Comparison of ENCODE assay signal across 1 cellular context in the genomic region with DNA sequence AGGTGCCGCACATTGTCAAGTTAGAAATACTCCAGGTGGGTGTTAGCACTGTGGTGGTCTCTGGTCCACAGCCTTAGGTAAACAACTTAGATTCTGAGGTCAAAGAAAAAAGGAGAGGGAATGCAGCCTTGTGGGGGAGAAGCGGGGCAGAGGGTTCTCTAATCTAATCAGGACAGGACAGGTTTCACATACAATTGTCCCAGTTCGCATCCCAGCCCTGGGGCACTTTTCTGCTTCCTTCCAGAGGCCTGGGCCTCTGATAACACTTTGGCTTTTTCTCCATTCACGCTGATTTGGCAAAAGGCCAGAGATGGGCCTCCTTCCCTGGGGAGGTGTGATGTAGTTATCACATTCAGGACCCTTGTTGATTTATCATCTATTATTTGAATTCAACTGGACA.
TF ChIP-seq lines count a peak whose summit lies in the region.

No MANE protein-coding gene starts in this region.

TF ChIP-seq in K562, 482 proteins besides CTCF, POLR2A, EP300 and RAD21 (continued from another document and continues in another):
- no peak for TF ChIP-seq MYBL2 (IDR thresholded peaks at IDR 0.05; ENCODE audit: low read depth)
- TF ChIP-seq MYBL2 (CRISPR knock-in tag; IDR thresholded peaks at IDR 0.05; ENCODE audit: borderline replicate concordance) = no peak
- TF ChIP-seq, protein P1, sequence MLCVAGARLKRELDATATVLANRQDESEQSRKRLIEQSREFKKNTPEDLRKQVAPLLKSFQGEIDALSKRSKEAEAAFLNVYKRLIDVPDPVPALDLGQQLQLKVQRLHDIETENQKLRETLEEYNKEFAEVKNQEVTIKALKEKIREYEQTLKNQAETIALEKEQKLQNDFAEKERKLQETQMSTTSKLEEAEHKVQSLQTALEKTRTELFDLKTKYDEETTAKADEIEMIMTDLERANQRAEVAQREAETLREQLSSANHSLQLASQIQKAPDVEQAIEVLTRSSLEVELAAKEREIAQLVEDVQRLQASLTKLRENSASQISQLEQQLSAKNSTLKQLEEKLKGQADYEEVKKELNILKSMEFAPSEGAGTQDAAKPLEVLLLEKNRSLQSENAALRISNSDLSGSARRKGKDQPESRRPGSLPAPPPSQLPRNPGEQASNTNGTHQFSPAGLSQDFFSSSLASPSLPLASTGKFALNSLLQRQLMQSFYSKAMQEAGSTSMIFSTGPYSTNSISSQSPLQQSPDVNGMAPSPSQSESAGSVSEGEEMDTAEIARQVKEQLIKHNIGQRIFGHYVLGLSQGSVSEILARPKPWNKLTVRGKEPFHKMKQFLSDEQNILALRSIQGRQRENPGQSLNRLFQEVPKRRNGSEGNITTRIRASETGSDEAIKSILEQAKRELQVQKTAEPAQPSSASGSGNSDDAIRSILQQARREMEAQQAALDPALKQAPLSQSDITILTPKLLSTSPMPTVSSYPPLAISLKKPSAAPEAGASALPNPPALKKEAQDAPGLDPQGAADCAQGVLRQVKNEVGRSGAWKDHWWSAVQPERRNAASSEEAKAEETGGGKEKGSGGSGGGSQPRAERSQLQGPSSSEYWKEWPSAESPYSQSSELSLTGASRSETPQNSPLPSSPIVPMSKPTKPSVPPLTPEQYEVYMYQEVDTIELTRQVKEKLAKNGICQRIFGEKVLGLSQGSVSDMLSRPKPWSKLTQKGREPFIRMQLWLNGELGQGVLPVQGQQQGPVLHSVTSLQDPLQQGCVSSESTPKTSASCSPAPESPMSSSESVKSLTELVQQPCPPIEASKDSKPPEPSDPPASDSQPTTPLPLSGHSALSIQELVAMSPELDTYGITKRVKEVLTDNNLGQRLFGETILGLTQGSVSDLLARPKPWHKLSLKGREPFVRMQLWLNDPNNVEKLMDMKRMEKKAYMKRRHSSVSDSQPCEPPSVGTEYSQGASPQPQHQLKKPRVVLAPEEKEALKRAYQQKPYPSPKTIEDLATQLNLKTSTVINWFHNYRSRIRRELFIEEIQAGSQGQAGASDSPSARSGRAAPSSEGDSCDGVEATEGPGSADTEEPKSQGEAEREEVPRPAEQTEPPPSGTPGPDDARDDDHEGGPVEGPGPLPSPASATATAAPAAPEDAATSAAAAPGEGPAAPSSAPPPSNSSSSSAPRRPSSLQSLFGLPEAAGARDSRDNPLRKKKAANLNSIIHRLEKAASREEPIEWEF (CRISPR knock-in tag; IDR thresholded peaks at IDR 0.05) = no peak
- no peak; the same call in 1 of the 2 replicates for TF ChIP-seq HEY1 (CRISPR knock-in tag; IDR thresholded peaks at IDR 0.05; ENCODE audit: borderline replicate concordance)
- no peak for TF ChIP-seq ZNF408 (CRISPR knock-in tag; IDR thresholded peaks at IDR 0.05; ENCODE audit: low read depth)
- TF ChIP-seq HSF4 (CRISPR knock-in tag; IDR thresholded peaks at IDR 0.05; ENCODE audit: borderline replicate concordance) = no peak
- TF ChIP-seq DACH1 (IDR thresholded peaks at IDR 0.05; ENCODE audit: partially characterized antibody) = no peak
- TF ChIP-seq MEIS2 (IDR thresholded peaks at IDR 0.05; ENCODE audit: partially characterized antibody) = peak; percentile 62
- no peak for TF ChIP-seq ZNF511 (CRISPR knock-in tag; IDR thresholded peaks at IDR 0.05)
- no peak for TF ChIP-seq ZNF174 (CRISPR knock-in tag; IDR thresholded peaks at IDR 0.05)
- TF ChIP-seq ZBTB34 (CRISPR knock-in tag; IDR thresholded peaks at IDR 0.05) = no peak
- TF ChIP-seq JUNB (CRISPR knock-in tag; conservative IDR thresholded peaks at IDR 0.05) = no peak
- peak; percentile 98 for TF ChIP-seq CBFA2T3 (IDR thresholded peaks at IDR 0.05)
- TF ChIP-seq, protein P2, sequence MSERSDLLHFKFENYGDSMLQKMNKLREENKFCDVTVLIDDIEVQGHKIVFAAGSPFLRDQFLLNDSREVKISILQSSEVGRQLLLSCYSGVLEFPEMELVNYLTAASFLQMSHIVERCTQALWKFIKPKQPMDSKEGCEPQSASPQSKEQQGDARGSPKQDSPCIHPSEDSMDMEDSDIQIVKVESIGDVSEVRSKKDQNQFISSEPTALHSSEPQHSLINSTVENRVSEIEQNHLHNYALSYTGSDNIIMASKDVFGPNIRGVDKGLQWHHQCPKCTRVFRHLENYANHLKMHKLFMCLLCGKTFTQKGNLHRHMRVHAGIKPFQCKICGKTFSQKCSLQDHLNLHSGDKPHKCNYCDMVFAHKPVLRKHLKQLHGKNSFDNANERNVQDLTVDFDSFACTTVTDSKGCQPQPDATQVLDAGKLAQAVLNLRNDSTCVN (CRISPR knock-in tag; IDR thresholded peaks at IDR 0.05) = no peak
- TF ChIP-seq ZC3H4 (CRISPR knock-in tag; IDR thresholded peaks at IDR 0.05; ENCODE audit: borderline replicate concordance) = no peak
- TF ChIP-seq ETS2 (tag; IDR thresholded peaks at IDR 0.05; ENCODE audit: borderline replicate concordance, poor library complexity, severe bottlenecking) = no peak
- TF ChIP-seq, protein P3, sequence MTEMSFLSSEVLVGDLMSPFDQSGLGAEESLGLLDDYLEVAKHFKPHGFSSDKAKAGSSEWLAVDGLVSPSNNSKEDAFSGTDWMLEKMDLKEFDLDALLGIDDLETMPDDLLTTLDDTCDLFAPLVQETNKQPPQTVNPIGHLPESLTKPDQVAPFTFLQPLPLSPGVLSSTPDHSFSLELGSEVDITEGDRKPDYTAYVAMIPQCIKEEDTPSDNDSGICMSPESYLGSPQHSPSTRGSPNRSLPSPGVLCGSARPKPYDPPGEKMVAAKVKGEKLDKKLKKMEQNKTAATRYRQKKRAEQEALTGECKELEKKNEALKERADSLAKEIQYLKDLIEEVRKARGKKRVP (CRISPR knock-in tag; IDR thresholded peaks at IDR 0.05) = peak; percentile 57; the same call in 1 of the 2 replicates
- TF ChIP-seq, protein P4, sequence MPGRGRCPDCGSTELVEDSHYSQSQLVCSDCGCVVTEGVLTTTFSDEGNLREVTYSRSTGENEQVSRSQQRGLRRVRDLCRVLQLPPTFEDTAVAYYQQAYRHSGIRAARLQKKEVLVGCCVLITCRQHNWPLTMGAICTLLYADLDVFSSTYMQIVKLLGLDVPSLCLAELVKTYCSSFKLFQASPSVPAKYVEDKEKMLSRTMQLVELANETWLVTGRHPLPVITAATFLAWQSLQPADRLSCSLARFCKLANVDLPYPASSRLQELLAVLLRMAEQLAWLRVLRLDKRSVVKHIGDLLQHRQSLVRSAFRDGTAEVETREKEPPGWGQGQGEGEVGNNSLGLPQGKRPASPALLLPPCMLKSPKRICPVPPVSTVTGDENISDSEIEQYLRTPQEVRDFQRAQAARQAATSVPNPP (IDR thresholded peaks at IDR 0.05; ENCODE audit: borderline replicate concordance, insufficient read depth, insufficient read length) = no peak
- TF ChIP-seq ARHGAP35 (IDR thresholded peaks at IDR 0.05; ENCODE audit: partially characterized antibody) = no peak
- TF ChIP-seq ZZZ3 (IDR thresholded peaks at IDR 0.05) = no peak
- peak; percentile 88 for TF ChIP-seq NFE2 (IDR thresholded peaks at IDR 0.05; ENCODE audit: low read depth)
- no peak for TF ChIP-seq KDM5B (IDR thresholded peaks at IDR 0.05; ENCODE audit: insufficient replicate concordance, low read depth, low read length)
- no peak for TF ChIP-seq KLF1 (tag; IDR thresholded peaks at IDR 0.05)
- peak in 1 of 2 experiments; percentile 62; a peak in 3 of 4 replicates for TF ChIP-seq FOXK2 (conservative IDR thresholded peaks at IDR 0.05 in 1 of 2, IDR thresholded peaks at IDR 0.05 in 1 of 2; ENCODE audit: low read depth in 2 of 2)
- peak; percentile 90 for TF ChIP-seq FOXM1 (IDR thresholded peaks at IDR 0.05; ENCODE audit: low read depth)
- no peak for TF ChIP-seq FOXM1 (CRISPR knock-in tag; IDR thresholded peaks at IDR 0.05; ENCODE audit: low read depth)
- no peak for TF ChIP-seq BMI1 (IDR thresholded peaks at IDR 0.05; ENCODE audit: low read length)
- no peak for TF ChIP-seq SNIP1 (IDR thresholded peaks at IDR 0.05; ENCODE audit: low read depth)
- no peak for TF ChIP-seq ZNF79 (CRISPR knock-in tag; IDR thresholded peaks at IDR 0.05; ENCODE audit: low read depth)
- TF ChIP-seq NR2C2 (CRISPR knock-in tag; IDR thresholded peaks at IDR 0.05) = no peak
- no peak for TF ChIP-seq NR2C2 (tag; IDR thresholded peaks at IDR 0.05)
- TF ChIP-seq RFX7 (CRISPR knock-in tag; IDR thresholded peaks at IDR 0.05) = no peak
- no peak for TF ChIP-seq SLC30A9 (CRISPR knock-in tag; IDR thresholded peaks at IDR 0.05)
- peak; percentile 89 for TF ChIP-seq HDAC3 (IDR thresholded peaks at IDR 0.05; ENCODE audit: borderline replicate concordance, partially characterized antibody)
- peak; percentile 99 for TF ChIP-seq SOX6 (IDR thresholded peaks at IDR 0.05)
- TF ChIP-seq IRF2 (CRISPR knock-in tag; IDR thresholded peaks at IDR 0.05) = no peak
- TF ChIP-seq THAP7 (CRISPR knock-in tag; IDR thresholded peaks at IDR 0.05) = no peak
- TF ChIP-seq ZNF584 (CRISPR knock-in tag; IDR thresholded peaks at IDR 0.05; ENCODE audit: low read depth) = no peak; the same call in 1 of the 2 replicates
- TF ChIP-seq MBD1 (CRISPR knock-in tag; IDR thresholded peaks at IDR 0.05) = no peak
- no peak for TF ChIP-seq RHOXF2B (CRISPR knock-in tag; conservative IDR thresholded peaks at IDR 0.05)
- peak; percentile 93 for TF ChIP-seq MTA2 (IDR thresholded peaks at IDR 0.05; ENCODE audit: low read depth)
- TF ChIP-seq XRCC3 (IDR thresholded peaks at IDR 0.05) = no peak
- peak; percentile 90 for TF ChIP-seq ZEB2 (IDR thresholded peaks at IDR 0.05)
- peak; percentile 83 for TF ChIP-seq DMBX1 (CRISPR knock-in tag; IDR thresholded peaks at IDR 0.05; ENCODE audit: borderline replicate concordance)
- no peak for TF ChIP-seq BRF1 (IDR thresholded peaks at IDR 0.05; ENCODE audit: borderline replicate concordance, extremely low read depth, insufficient read length)
- no peak for TF ChIP-seq NR2F6 (CRISPR knock-in tag; IDR thresholded peaks at IDR 0.05)
- no peak for TF ChIP-seq ZNF146 (CRISPR knock-in tag; IDR thresholded peaks at IDR 0.05; ENCODE audit: unreplicated experiment)
- no peak for TF ChIP-seq ZNF3 (CRISPR knock-in tag; IDR thresholded peaks at IDR 0.05)
- TF ChIP-seq, protein P5, sequence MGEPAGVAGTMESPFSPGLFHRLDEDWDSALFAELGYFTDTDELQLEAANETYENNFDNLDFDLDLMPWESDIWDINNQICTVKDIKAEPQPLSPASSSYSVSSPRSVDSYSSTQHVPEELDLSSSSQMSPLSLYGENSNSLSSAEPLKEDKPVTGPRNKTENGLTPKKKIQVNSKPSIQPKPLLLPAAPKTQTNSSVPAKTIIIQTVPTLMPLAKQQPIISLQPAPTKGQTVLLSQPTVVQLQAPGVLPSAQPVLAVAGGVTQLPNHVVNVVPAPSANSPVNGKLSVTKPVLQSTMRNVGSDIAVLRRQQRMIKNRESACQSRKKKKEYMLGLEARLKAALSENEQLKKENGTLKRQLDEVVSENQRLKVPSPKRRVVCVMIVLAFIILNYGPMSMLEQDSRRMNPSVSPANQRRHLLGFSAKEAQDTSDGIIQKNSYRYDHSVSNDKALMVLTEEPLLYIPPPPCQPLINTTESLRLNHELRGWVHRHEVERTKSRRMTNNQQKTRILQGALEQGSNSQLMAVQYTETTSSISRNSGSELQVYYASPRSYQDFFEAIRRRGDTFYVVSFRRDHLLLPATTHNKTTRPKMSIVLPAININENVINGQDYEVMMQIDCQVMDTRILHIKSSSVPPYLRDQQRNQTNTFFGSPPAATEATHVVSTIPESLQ (CRISPR knock-in tag; IDR thresholded peaks at IDR 0.05) = no peak
- TF ChIP-seq HMG20A (CRISPR knock-in tag; conservative IDR thresholded peaks at IDR 0.05) = no peak
- no peak for TF ChIP-seq HNRNPL (IDR thresholded peaks at IDR 0.05; ENCODE audit: low read depth, low read length)
- TF ChIP-seq CBX3 (IDR thresholded peaks at IDR 0.05; ENCODE audit: borderline replicate concordance in 1 of 2, low read length in 2 of 2) = no peak
- TF ChIP-seq TFE3 (CRISPR knock-in tag; IDR thresholded peaks at IDR 0.05) = no peak
- TF ChIP-seq ZNF354B (CRISPR knock-in tag; IDR thresholded peaks at IDR 0.05) = no peak
